In the genomic region with DNA sequence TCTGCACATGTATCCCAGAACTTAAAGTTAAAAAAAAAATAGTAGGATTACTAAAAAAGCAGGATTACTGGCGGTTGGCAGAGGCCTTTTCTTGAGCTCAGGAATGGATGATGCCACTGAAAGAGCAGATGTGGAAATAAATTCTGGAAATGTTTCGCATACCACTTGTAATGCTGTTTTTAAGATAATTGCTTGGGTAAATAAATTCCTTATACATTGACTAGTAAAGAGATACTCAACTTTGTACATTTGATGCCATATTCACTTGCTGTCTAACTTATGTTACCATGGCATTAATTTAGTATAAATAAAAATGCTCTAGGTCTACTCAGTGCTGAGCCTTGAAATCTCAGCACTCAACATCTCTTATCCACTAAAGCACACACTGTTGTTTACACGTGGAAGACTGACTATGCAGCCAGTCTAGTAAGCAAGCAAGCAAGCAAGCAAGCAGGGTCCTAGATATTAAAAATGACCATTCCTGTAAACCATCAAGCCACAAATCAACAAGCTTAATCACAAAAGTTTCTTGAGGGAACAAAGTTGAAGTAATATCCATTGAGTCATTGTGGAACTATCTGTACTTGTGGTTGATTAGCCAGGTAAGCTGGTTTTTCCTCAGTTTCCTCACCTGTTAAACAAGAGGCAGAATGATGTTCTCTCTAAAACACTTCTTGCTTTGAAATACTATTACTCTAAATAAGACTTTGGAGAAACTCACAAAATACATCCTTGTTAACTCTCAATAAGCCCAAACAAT, we compare ENCODE assay signal across 13 cellular contexts. TPM values are rescaled to one million over a fixed set of nuclear protein-coding genes. Genes with fewer than 3 reads are reported as not detected.
A peak's percentile ranks its signal among the peaks of the same experiment; 100 is the strongest.
DNase-seq lines count a peak whose midpoint lies in the region; ATAC-seq lines count a peak whose summit lies in the region.
"Had no signal": no experiment of that assay in that cellular context is flagged by ENCODE, and none has a peak within 500 bp of the region (broad histone marks: within the 10 kb centered on the region; RNA-seq: fewer than 3 reads in every experiment).

No MANE protein-coding gene starts in this region.

- H3K4me3 ChIP-seq in BLaER1: no peak overlapping the region
- peak overlapping the region; percentile 95 for H3K4me3 ChIP-seq in ectodermal cell (ENCODE audit: insufficient read depth, low read depth, low read length)

- peaks cover 70 to 72% (median 71%) of the 10 kb centered on the region in 3 donors for H3K27me3 Mint-ChIP-seq in naive B cell
- peaks cover 37% of the 10 kb centered on the region for H3K27me3 Mint-ChIP-seq in activated CD4-positive, alpha-beta memory T cell treated with anti-CD3 and anti-CD28 coated beads, Interleukin-2, amount 10 ng/mL, durations not matched to agents 7 days and 5 days
- peaks cover 56% of the 10 kb centered on the region for H3K27me3 Mint-ChIP-seq in activated T-cell treated with anti-CD3 and anti-CD28 coated beads, Interleukin-2, amount 50 U/mL, for 72 hours (ENCODE audit: low read depth)

- peaks cover 2 to 11% (median 5%) of the 10 kb centered on the region in 7 donors for H3K9me3 Mint-ChIP-seq in naive B cell
- no peaks in the 10 kb centered on the region for H3K9me3 Mint-ChIP-seq in activated CD4-positive, alpha-beta memory T cell treated with anti-CD3 and anti-CD28 coated beads, Interleukin-2, amount 10 ng/mL, durations not matched to agents 7 days and 5 days
- H3K9me3 Mint-ChIP-seq in activated T-cell treated with anti-CD3 and anti-CD28 coated beads, Interleukin-2, amount 50 U/mL, for 72 hours: peaks cover 3 to 4% of the 10 kb centered on the region in 2 donors

- H3K27me3 ChIP-seq in BLaER1 (peaks cover 23% of the 10 kb centered on the region), ectodermal cell (ENCODE audit: control insufficient read depth, insufficient read depth, low read length, poor library complexity, severe bottlenecking) (no peaks in the 10 kb centered on the region)
- H3K27me3 ChIP-seq: brain microvascular endothelial cell had no signal

- no peak overlapping the region for H3K27ac Mint-ChIP-seq in naive B cell
- H3K27ac Mint-ChIP-seq in activated CD4-positive, alpha-beta memory T cell treated with anti-CD3 and anti-CD28 coated beads, Interleukin-2, amount 10 ng/mL, durations not matched to agents 7 days and 5 days: no peak overlapping the region
- no peak overlapping the region for H3K27ac Mint-ChIP-seq in activated T-cell treated with anti-CD3 and anti-CD28 coated beads, Interleukin-2, amount 50 U/mL, for 72 hours

- H3K4me2 ChIP-seq in BLaER1: peak overlapping the region; percentile 90

- H3K4me1 ChIP-seq in BLaER1 (peaks cover 13% of the 10 kb centered on the region), ectodermal cell (ENCODE audit: control insufficient read depth, insufficient read depth, low read length) (peaks cover 11% of the 10 kb centered on the region)

- 59 to 82% methylated on average over 3 of the region's 3 CpGs for WGBS in ectodermal cell, 2 experiments

- H3K9me3 ChIP-seq in BLaER1 (no peaks in the 10 kb centered on the region), ectodermal cell (ENCODE audit: control insufficient read depth, low read length) (no peaks in the 10 kb centered on the region)

- H3K36me3 Mint-ChIP-seq in naive B cell: peaks cover 0 to 6% of the 10 kb centered on the region in 2 donors
- H3K36me3 Mint-ChIP-seq in activated CD4-positive, alpha-beta memory T cell treated with anti-CD3 and anti-CD28 coated beads, Interleukin-2, amount 10 ng/mL, durations not matched to agents 7 days and 5 days (ENCODE audit: low read depth): peaks cover 10% of the 10 kb centered on the region
- H3K36me3 Mint-ChIP-seq in activated T-cell treated with anti-CD3 and anti-CD28 coated beads, Interleukin-2, amount 50 U/mL, for 72 hours (ENCODE audit: insufficient read depth in 2 of 2): peaks cover 4 to 5% of the 10 kb centered on the region in 2 donors

- POLR2A ChIA-PET in activated CD4-positive, alpha-beta memory T cell treated with anti-CD3 and anti-CD28 coated beads, Interleukin-2, amount 10 ng/mL, durations not matched to agents 7 days and 5 days (lab: Charles Lee): no interaction called here

- ATAC-seq in naive B cell (ENCODE audit: low read depth in 2 of 2): no peak
- ATAC-seq in GM21619 (IDR thresholded peaks at IDR 0.05; ENCODE audit: unreplicated experiment): no peak
- ATAC-seq in activated T-cell treated with anti-CD3 and anti-CD28 coated beads, Interleukin-2, amount 50 U/mL, for 72 hours (replicated peaks in 1 of 2): no peak

- CTCF ChIA-PET in activated CD4-positive, alpha-beta memory T cell treated with anti-CD3 and anti-CD28 coated beads, Interleukin-2, amount 10 ng/mL, durations not matched to agents 7 days and 5 days (lab: Charles Lee): no interaction called here

- no peak overlapping the region for H3K27ac ChIP-seq in BLaER1
- no peak overlapping the region for H3K27ac ChIP-seq in ectodermal cell (ENCODE audit: insufficient read depth, low read depth, low read length, poor library complexity, severe bottlenecking)

- peaks cover 13 to 24% (median 17%) of the 10 kb centered on the region in 3 donors for H3K4me1 Mint-ChIP-seq in naive B cell
- peaks cover 7% of the 10 kb centered on the region for H3K4me1 Mint-ChIP-seq in activated CD4-positive, alpha-beta memory T cell treated with anti-CD3 and anti-CD28 coated beads, Interleukin-2, amount 10 ng/mL, durations not matched to agents 7 days and 5 days
- H3K4me1 Mint-ChIP-seq in activated T-cell treated with anti-CD3 and anti-CD28 coated beads, Interleukin-2, amount 50 U/mL, for 72 hours (ENCODE audit: low read depth): peaks cover 10% of the 10 kb centered on the region

- H3K9ac ChIP-seq in BLaER1: no peak overlapping the region

- H4K20me1 ChIP-seq in BLaER1: no peaks in the 10 kb centered on the region

- H3K4me3 Mint-ChIP-seq in naive B cell: peak overlapping the region in 6 of 8 donors; percentile 42 to 85 (median 74)
- no peak overlapping the region for H3K4me3 Mint-ChIP-seq in activated CD4-positive, alpha-beta memory T cell treated with anti-CD3 and anti-CD28 coated beads, Interleukin-2, amount 10 ng/mL, durations not matched to agents 7 days and 5 days
- H3K4me3 Mint-ChIP-seq in activated T-cell treated with anti-CD3 and anti-CD28 coated beads, Interleukin-2, amount 50 U/mL, for 72 hours: peak overlapping the region in 1 of 2 donors; percentile 79

- H3K36me3 ChIP-seq in BLaER1: no peaks in the 10 kb centered on the region
- no peaks in the 10 kb centered on the region for H3K36me3 ChIP-seq in ectodermal cell (ENCODE audit: control insufficient read depth, insufficient read depth, low read length)
- H3K36me3 ChIP-seq: brain microvascular endothelial cell had no signal

- DNase-seq in M059J (ENCODE audit: low read depth) (peak; percentile 16), naive B cell (no peak), DMS114 treated with DMSO at 0.1 percent for 48 hours (lab: John Stamatoyannopoulos, UW; ENCODE audit: unreplicated experiment) (no peak)
- no peak for DNase-seq in activated CD4-positive, alpha-beta memory T cell treated with anti-CD3 and anti-CD28 coated beads, Interleukin-2, amount 10 ng/mL, durations not matched to agents 7 days and 5 days
- no peak for DNase-seq in activated T-cell treated with anti-CD3 and anti-CD28 coated beads, Interleukin-2, amount 50 U/mL, for 72 hours
- DNase-seq: activated CD8-positive, alpha-beta memory T cell treated with anti-CD3 and anti-CD28 coated beads, Interleukin-2, amount 50 U/mL, for 48 hours; brain microvascular endothelial cell; DMS79; NCI-H82 had no signal

RNA-seq across cellular contexts. Expression of gene RASAL2, which starts 1.7 kb away (rescaled TPM):
- total RNA-seq in M059J (2014; rRNA removed; shearing (Covaris generic)): 9.7 and 14.8 TPM in 2 replicates
- 15.1 TPM for polyA plus RNA-seq in ectodermal cell (2013, experiment 1 of 4)
- 14.5 TPM for polyA plus RNA-seq in ectodermal cell (2013, experiment 2 of 4)
- 11.2 TPM for polyA plus RNA-seq in ectodermal cell (2013, experiment 3 of 4)
- polyA plus RNA-seq in ectodermal cell (2013, experiment 4 of 4): 13.5 TPM
- polyA plus RNA-seq in naive B cell (ENCODE audit: low read depth in 6 of 6): 1 to 10 TPM in 1 of 6 donors, under 1 TPM in 5; 0.11 to 2.1 (median 0.55) TPM
- not detected for total RNA-seq in activated CD4-positive, alpha-beta memory T cell treated with anti-CD3 and anti-CD28 coated beads, Interleukin-2, amount 10 ng/mL, durations not matched to agents 7 days and 5 days
- under 1 TPM; 0.02 to 0.05 TPM for total RNA-seq in activated T-cell treated with anti-CD3 and anti-CD28 coated beads, Interleukin-2, amount 50 U/mL, for 72 hours
- total RNA-seq: T-helper 1 cell treated with Interleukin-12 subunit alpha and Interleukin-12 subunit beta and Interleukin-4 antibody, amounts not matched to agents 30 ng/mL and 1 ng/mL, for 36 hours had no signal

Comparison
In these comparisons a context has a peak if more than half of its experiments do, and no peak if none do; other contexts are left out.
1. RNA of gene RASAL2, which starts 1.7 kb away (total RNA-seq): 9.7 to 14.8 TPM in M059J; 0.02 to 0.05 TPM in activated T-cell treated with anti-CD3 and anti-CD28 coated beads, Interleukin-2, amount 50 U/mL, for 72 hours and not detected in activated CD4-positive, alpha-beta memory T cell treated with anti-CD3 and anti-CD28 coated beads, Interleukin-2, amount 10 ng/mL, durations not matched to agents 7 days and 5 days; every median in the first group is over 10 times any median in the second.